ENCODE assay signal across 14 cellular contexts in the genomic region with DNA sequence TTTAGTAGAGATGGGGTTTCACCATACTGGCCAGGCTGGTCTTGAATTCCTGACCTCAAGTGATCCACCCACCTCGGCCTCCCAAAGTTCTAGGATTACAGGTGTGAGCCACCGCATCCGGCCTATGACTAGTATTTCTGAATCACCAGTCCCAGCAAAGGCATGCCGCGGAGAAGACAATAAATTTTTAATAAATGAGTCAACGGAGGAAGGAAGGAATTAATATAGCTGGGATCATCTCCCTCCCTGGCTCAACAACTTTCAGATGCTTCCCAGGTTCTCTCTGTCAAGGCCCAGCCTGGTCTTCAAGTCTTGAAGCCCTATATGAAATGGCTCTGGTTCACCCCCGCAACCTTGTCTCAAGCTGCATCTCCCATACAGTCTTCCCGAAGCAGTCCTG. TPM values are rescaled to one million over a fixed set of nuclear protein-coding genes. Genes with fewer than 3 reads are reported as not detected.
DNase-seq lines count a peak whose midpoint lies in the region; ATAC-seq and TF ChIP-seq lines count a peak whose summit lies in the region.
"Had no signal": no experiment of that assay in that cellular context is flagged by ENCODE, and none has a peak within 500 bp of the region (broad histone marks: within the 10 kb centered on the region; RNA-seq: fewer than 3 reads in every experiment).

No MANE protein-coding gene starts in this region.

- no peak for TF ChIP-seq CTCF in choroid plexus epithelial cell (conservative IDR thresholded peaks at IDR 0.05; ENCODE audit: low read depth, low read length)
- no peak for TF ChIP-seq CTCF in osteocyte (IDR thresholded peaks at IDR 0.05)

- H3K27ac Mint-ChIP-seq in osteocyte (ENCODE audit: unreplicated experiment), result peak overlapping the region; percentile 50
- no peak overlapping the region for H3K27ac Mint-ChIP-seq in activated CD4-positive, alpha-beta memory T cell treated with anti-CD3 and anti-CD28 coated beads for 36 hours

- no peak for ATAC-seq in GM21447 (IDR thresholded peaks at IDR 0.05; ENCODE audit: unreplicated experiment)
- ATAC-seq: Panc1 had no signal

- no peaks in the 10 kb centered on the region for H3K36me3 Mint-ChIP-seq in osteocyte (ENCODE audit: unreplicated experiment)
- no peaks in the 10 kb centered on the region for H3K36me3 Mint-ChIP-seq in activated CD4-positive, alpha-beta memory T cell treated with anti-CD3 and anti-CD28 coated beads for 36 hours

- DNase-seq in Caki2 (ENCODE audit: low read depth) (peak; percentile 67), M059J (ENCODE audit: low read depth) (peak; percentile 93), choroid plexus epithelial cell (ENCODE audit: low read depth) (peak; percentile 72), osteocyte (ENCODE audit: extremely low spot score, unreplicated experiment) (no peak), NCI-H526 treated with DMSO at 0.1 percent for 48 hours (lab: John Stamatoyannopoulos, UW) (no peak)
- no peak for DNase-seq in activated CD4-positive, alpha-beta memory T cell treated with anti-CD3 and anti-CD28 coated beads for 36 hours
- no peak for DNase-seq in activated effector memory CD4-positive, alpha-beta T cell treated with anti-CD3 and anti-CD28 coated beads, Interleukin-2, amount 50 U/mL, for 16 hours
- DNase-seq: activated CD8-positive, alpha-beta memory T cell treated with anti-CD3 and anti-CD28 coated beads, Interleukin-2, amount 50 U/mL, for 4 hours; amygdala; effector CD8-positive, alpha-beta T cell; midbrain; stomach had no signal

- H3K4me3 ChIP-seq in choroid plexus epithelial cell (ENCODE audit: low read depth, low read length), result no peak overlapping the region
- H3K4me3 ChIP-seq: stomach had no signal

- POLR2A ChIA-PET in activated CD4-positive, alpha-beta memory T cell treated with anti-CD3 and anti-CD28 coated beads for 36 hours (lab: Charles Lee), result no interaction called here

- H3K4me1 Mint-ChIP-seq in osteocyte (ENCODE audit: unreplicated experiment), result peaks cover 24% of the 10 kb centered on the region
- H3K4me1 Mint-ChIP-seq in activated CD4-positive, alpha-beta memory T cell treated with anti-CD3 and anti-CD28 coated beads for 36 hours (ENCODE audit: low read depth), result peaks cover 2% of the 10 kb centered on the region

- H3K4me3 Mint-ChIP-seq in osteocyte (ENCODE audit: unreplicated experiment), result no peak overlapping the region
- H3K4me3 Mint-ChIP-seq in activated CD4-positive, alpha-beta memory T cell treated with anti-CD3 and anti-CD28 coated beads for 36 hours, result no peak overlapping the region

- peaks cover 30% of the 10 kb centered on the region for H3K27me3 Mint-ChIP-seq in osteocyte (ENCODE audit: unreplicated experiment)
- peaks cover 39% of the 10 kb centered on the region for H3K27me3 Mint-ChIP-seq in activated CD4-positive, alpha-beta memory T cell treated with anti-CD3 and anti-CD28 coated beads for 36 hours

- intact Hi-C loops in activated CD4-positive, alpha-beta memory T cell treated with anti-CD3 and anti-CD28 coated beads for 36 hours (cut with micrococcal nuclease), result no loop called here

- no peaks in the 10 kb centered on the region for H3K9me3 Mint-ChIP-seq in osteocyte (ENCODE audit: unreplicated experiment)
- H3K9me3 Mint-ChIP-seq in activated CD4-positive, alpha-beta memory T cell treated with anti-CD3 and anti-CD28 coated beads for 36 hours, result no peaks in the 10 kb centered on the region

- CTCF ChIA-PET in activated CD4-positive, alpha-beta memory T cell treated with anti-CD3 and anti-CD28 coated beads for 36 hours (lab: Charles Lee), result interaction anchor here (0.8 kb wide), 1 partner anchor 12 kb away, joined by 3 read pairs; no protein-coding TSS in a partner anchor

- in situ Hi-C loops in Caki2 (cut with HindIII; ENCODE audit: low pct_unique_long_range_greater_than_20kb, low sequenced_read_pairs), result loop anchor here (10.0 kb wide), 2 partner anchors 67 to 143 kb away; partner anchors contain the start of gene C1QTNF6

RNA-seq across cellular contexts. Expression of gene CYTH4, which starts 45.7 kb away (rescaled TPM):
- 0.98 and 1.3 TPM in 2 replicates for total RNA-seq in Caki2 (2014; rRNA removed; shearing (Covaris generic); ENCODE audit: low replicate concordance)
- 0.25 and 0.27 TPM in 2 replicates for total RNA-seq in M059J (2014; rRNA removed; shearing (Covaris generic))
- total RNA-seq in osteocyte, result not detected in 2 replicates
- 10 to 100 TPM; 58.7 to 60.5 TPM for total RNA-seq in activated CD4-positive, alpha-beta memory T cell treated with anti-CD3 and anti-CD28 coated beads for 36 hours

Comparison
In these comparisons a context has a peak if more than half of its experiments do, and no peak if none do; other contexts are left out.
1. DNase-seq: peak in Caki2 (single experiment), M059J (single experiment) and choroid plexus epithelial cell (single experiment); none in osteocyte (single experiment), activated CD4-positive, alpha-beta memory T cell treated with anti-CD3 and anti-CD28 coated beads for 36 hours (single experiment), NCI-H526 treated with DMSO at 0.1 percent for 48 hours (single experiment) and activated effector memory CD4-positive, alpha-beta T cell treated with anti-CD3 and anti-CD28 coated beads, Interleukin-2, amount 50 U/mL, for 16 hours (single experiment).
2. RNA of gene CYTH4, which starts 45.7 kb away (total RNA-seq): 58.7 to 60.5 TPM in activated CD4-positive, alpha-beta memory T cell treated with anti-CD3 and anti-CD28 coated beads for 36 hours; 0.98 to 1.3 TPM in Caki2, 0.25 to 0.27 TPM in M059J and not detected in osteocyte; every median in the first group is over 10 times any median in the second.